In the genomic region with DNA sequence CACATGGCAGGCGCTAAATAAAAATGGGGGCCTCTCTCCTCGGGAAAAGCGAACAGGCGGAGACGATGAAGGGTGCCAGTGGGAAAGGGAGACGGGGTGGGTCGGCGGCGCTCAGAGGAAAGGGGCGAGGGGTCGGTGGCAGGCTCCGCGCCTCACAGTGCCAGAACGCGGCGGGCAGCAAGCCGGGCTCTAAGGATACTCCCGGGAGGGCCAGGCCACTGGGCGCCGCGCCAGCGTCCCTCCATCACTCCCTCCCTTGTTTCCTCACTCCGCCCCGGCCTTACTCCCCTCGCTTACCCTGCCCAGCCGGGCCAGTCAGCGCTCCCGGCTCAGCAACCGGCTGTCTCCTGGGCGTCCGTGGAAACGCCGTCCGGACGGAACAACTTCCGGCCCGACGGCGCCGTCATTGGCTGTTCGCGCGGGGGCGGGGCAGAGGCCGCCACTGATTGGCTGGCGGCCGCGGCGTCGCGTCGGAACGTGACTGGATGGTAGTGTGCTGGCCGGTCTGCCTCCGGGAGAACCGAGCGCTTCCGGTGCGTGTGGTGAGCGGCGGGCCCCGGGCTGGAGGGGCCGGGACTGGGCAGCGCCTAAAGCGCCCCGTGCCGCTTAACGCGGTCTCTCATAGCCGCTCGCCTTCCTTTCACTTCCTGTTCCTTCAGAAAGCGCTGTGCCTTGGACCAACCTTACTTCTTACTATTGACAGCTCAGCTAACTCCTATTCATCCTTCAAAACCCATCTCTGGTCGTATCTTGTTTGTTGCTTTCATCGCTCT, we compare ENCODE assay signal across 1 cellular context.
TF ChIP-seq lines count a peak whose summit lies in the region.

A gene (plus strand): TSS at position 523 of the 773 bp plus-strand sequence.

TF ChIP-seq in HEK293, 187 proteins besides CTCF, POLR2A, EP300 and RAD21 (continued from another document and continues in another):
- TF ChIP-seq, protein P1, sequence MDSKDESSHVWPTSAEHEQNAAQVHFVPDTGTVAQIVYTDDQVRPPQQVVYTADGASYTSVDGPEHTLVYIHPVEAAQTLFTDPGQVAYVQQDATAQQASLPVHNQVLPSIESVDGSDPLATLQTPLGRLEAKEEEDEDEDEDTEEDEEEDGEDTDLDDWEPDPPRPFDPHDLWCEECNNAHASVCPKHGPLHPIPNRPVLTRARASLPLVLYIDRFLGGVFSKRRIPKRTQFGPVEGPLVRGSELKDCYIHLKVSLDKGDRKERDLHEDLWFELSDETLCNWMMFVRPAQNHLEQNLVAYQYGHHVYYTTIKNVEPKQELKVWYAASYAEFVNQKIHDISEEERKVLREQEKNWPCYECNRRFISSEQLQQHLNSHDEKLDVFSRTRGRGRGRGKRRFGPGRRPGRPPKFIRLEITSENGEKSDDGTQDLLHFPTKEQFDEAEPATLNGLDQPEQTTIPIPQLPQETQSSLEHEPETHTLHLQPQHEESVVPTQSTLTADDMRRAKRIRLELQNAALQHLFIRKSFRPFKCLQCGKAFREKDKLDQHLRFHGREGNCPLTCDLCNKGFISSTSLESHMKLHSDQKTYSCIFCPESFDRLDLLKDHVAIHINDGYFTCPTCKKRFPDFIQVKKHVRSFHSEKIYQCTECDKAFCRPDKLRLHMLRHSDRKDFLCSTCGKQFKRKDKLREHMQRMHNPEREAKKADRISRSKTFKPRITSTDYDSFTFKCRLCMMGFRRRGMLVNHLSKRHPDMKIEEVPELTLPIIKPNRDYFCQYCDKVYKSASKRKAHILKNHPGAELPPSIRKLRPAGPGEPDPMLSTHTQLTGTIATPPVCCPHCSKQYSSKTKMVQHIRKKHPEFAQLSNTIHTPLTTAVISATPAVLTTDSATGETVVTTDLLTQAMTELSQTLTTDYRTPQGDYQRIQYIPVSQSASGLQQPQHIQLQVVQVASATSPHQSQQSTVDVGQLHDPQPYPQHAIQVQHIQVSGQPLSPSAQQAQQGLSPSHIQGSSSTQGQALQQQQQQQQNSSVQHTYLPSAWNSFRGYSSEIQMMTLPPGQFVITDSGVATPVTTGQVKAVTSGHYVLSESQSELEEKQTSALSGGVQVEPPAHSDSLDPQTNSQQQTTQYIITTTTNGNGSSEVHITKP (tag by site-specific recombination; IDR thresholded peaks at IDR 0.05): peak; percentile 85
- TF ChIP-seq, protein P2, sequence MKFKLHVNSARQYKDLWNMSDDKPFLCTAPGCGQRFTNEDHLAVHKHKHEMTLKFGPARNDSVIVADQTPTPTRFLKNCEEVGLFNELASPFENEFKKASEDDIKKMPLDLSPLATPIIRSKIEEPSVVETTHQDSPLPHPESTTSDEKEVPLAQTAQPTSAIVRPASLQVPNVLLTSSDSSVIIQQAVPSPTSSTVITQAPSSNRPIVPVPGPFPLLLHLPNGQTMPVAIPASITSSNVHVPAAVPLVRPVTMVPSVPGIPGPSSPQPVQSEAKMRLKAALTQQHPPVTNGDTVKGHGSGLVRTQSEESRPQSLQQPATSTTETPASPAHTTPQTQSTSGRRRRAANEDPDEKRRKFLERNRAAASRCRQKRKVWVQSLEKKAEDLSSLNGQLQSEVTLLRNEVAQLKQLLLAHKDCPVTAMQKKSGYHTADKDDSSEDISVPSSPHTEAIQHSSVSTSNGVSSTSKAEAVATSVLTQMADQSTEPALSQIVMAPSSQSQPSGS (tag by site-specific recombination; IDR thresholded peaks at IDR 0.05; ENCODE audit: low read depth): no peak
- TF ChIP-seq ZNF16 (tag by site-specific recombination; IDR thresholded peaks at IDR 0.05; ENCODE audit: low read depth) (no peak), GFI1B (tag by site-specific recombination; IDR thresholded peaks at IDR 0.05) (no peak), PRDM1 (tag by site-specific recombination; IDR thresholded peaks at IDR 0.05) (no peak), ZNF350 (tag by site-specific recombination; IDR thresholded peaks at IDR 0.05) (no peak), ZNF146 (tag by site-specific recombination; IDR thresholded peaks at IDR 0.05) (peak; percentile 33; the same call in 1 of the 2 replicates), ZNF621 (tag by site-specific recombination; IDR thresholded peaks at IDR 0.05) (no peak), FEZF1 (tag by site-specific recombination; IDR thresholded peaks at IDR 0.05) (0 out of 2 replicates have a peak, but pooled peaks have one; percentile 16), ZFHX2 (tag by site-specific recombination; conservative IDR thresholded peaks at IDR 0.05) (peak; percentile 74), RBAK (tag by site-specific recombination; IDR thresholded peaks at IDR 0.05) (no peak), GLIS2 (tag by site-specific recombination; IDR thresholded peaks at IDR 0.05) (no peak), ZNF433 (tag by site-specific recombination; IDR thresholded peaks at IDR 0.05; ENCODE audit: low read depth) (no peak), ZNF626 (tag by site-specific recombination; IDR thresholded peaks at IDR 0.05) (no peak), ZNF292 (tag by site-specific recombination; IDR thresholded peaks at IDR 0.05; ENCODE audit: borderline replicate concordance, low read depth) (no peak), ZXDB (tag by site-specific recombination; IDR thresholded peaks at IDR 0.05) (peak; percentile 94), ZNF211 (tag by site-specific recombination; IDR thresholded peaks at IDR 0.05; ENCODE audit: low read depth) (no peak), ZNF701 (tag by site-specific recombination; IDR thresholded peaks at IDR 0.05) (no peak), KLF7 (tag by site-specific recombination; IDR thresholded peaks at IDR 0.05; ENCODE audit: borderline replicate concordance) (peak; percentile 84), ZNF660 (tag by site-specific recombination; IDR thresholded peaks at IDR 0.05) (peak; percentile 71), ZNF24 (tag by site-specific recombination; IDR thresholded peaks at IDR 0.05) (no peak; the same call in none of the 2 replicates), ZNF274 (IDR thresholded peaks at IDR 0.05; ENCODE audit: low read length) (no peak), ZNF274 (tag by site-specific recombination; IDR thresholded peaks at IDR 0.05; ENCODE audit: borderline replicate concordance) (no peak), ZNF311 (tag by site-specific recombination; IDR thresholded peaks at IDR 0.05; ENCODE audit: borderline replicate concordance) (no peak), MYNN (tag by site-specific recombination; IDR thresholded peaks at IDR 0.05; ENCODE audit: borderline replicate concordance) (no peak)
- TF ChIP-seq, protein P3, sequence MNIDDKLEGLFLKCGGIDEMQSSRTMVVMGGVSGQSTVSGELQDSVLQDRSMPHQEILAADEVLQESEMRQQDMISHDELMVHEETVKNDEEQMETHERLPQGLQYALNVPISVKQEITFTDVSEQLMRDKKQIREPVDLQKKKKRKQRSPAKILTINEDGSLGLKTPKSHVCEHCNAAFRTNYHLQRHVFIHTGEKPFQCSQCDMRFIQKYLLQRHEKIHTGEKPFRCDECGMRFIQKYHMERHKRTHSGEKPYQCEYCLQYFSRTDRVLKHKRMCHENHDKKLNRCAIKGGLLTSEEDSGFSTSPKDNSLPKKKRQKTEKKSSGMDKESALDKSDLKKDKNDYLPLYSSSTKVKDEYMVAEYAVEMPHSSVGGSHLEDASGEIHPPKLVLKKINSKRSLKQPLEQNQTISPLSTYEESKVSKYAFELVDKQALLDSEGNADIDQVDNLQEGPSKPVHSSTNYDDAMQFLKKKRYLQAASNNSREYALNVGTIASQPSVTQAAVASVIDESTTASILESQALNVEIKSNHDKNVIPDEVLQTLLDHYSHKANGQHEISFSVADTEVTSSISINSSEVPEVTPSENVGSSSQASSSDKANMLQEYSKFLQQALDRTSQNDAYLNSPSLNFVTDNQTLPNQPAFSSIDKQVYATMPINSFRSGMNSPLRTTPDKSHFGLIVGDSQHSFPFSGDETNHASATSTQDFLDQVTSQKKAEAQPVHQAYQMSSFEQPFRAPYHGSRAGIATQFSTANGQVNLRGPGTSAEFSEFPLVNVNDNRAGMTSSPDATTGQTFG (tag by site-specific recombination; IDR thresholded peaks at IDR 0.05; ENCODE audit: borderline replicate concordance): no peak
- TF ChIP-seq, protein P4, sequence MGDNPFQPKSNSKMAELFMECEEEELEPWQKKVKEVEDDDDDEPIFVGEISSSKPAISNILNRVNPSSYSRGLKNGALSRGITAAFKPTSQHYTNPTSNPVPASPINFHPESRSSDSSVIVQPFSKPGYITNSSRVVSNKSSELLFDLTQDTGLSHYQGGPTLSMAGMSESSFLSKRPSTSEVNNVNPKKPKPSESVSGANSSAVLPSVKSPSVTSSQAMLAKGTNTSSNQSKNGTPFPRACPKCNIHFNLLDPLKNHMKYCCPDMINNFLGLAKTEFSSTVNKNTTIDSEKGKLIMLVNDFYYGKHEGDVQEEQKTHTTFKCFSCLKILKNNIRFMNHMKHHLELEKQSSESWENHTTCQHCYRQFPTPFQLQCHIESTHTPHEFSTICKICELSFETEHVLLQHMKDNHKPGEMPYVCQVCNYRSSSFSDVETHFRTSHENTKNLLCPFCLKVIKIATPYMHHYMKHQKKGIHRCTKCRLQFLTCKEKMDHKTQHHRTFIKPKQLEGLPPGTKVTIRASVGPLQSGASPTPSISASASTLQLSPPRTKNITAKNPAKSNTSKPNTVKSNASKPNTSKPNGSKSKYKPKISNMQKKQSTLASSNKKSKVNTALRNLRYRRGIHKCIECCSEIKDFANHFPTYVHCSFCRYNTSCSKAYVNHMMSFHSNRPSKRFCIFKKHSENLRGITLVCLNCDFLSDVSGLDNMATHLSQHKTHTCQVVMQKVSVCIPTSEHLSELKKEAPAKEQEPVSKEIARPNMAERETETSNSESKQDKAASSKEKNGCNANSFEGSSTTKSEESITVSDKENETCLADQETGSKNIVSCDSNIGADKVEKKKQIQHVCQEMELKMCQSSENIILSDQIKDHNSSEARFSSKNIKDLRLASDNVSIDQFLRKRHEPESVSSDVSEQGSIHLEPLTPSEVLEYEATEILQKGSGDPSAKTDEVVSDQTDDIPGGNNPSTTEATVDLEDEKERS (tag by site-specific recombination; IDR thresholded peaks at IDR 0.05): no peak
- TF ChIP-seq, protein P5, sequence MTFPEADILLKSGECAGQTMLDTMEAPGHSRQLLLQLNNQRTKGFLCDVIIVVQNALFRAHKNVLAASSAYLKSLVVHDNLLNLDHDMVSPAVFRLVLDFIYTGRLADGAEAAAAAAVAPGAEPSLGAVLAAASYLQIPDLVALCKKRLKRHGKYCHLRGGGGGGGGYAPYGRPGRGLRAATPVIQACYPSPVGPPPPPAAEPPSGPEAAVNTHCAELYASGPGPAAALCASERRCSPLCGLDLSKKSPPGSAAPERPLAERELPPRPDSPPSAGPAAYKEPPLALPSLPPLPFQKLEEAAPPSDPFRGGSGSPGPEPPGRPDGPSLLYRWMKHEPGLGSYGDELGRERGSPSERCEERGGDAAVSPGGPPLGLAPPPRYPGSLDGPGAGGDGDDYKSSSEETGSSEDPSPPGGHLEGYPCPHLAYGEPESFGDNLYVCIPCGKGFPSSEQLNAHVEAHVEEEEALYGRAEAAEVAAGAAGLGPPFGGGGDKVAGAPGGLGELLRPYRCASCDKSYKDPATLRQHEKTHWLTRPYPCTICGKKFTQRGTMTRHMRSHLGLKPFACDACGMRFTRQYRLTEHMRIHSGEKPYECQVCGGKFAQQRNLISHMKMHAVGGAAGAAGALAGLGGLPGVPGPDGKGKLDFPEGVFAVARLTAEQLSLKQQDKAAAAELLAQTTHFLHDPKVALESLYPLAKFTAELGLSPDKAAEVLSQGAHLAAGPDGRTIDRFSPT (tag by site-specific recombination; IDR thresholded peaks at IDR 0.05): peak; percentile 28
- TF ChIP-seq, protein P6, sequence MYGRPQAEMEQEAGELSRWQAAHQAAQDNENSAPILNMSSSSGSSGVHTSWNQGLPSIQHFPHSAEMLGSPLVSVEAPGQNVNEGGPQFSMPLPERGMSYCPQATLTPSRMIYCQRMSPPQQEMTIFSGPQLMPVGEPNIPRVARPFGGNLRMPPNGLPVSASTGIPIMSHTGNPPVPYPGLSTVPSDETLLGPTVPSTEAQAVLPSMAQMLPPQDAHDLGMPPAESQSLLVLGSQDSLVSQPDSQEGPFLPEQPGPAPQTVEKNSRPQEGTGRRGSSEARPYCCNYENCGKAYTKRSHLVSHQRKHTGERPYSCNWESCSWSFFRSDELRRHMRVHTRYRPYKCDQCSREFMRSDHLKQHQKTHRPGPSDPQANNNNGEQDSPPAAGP (tag by site-specific recombination; IDR thresholded peaks at IDR 0.05): peak; percentile 92
- TF ChIP-seq, protein P7, sequence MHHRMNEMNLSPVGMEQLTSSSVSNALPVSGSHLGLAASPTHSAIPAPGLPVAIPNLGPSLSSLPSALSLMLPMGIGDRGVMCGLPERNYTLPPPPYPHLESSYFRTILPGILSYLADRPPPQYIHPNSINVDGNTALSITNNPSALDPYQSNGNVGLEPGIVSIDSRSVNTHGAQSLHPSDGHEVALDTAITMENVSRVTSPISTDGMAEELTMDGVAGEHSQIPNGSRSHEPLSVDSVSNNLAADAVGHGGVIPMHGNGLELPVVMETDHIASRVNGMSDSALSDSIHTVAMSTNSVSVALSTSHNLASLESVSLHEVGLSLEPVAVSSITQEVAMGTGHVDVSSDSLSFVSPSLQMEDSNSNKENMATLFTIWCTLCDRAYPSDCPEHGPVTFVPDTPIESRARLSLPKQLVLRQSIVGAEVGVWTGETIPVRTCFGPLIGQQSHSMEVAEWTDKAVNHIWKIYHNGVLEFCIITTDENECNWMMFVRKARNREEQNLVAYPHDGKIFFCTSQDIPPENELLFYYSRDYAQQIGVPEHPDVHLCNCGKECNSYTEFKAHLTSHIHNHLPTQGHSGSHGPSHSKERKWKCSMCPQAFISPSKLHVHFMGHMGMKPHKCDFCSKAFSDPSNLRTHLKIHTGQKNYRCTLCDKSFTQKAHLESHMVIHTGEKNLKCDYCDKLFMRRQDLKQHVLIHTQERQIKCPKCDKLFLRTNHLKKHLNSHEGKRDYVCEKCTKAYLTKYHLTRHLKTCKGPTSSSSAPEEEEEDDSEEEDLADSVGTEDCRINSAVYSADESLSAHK (tag by site-specific recombination; IDR thresholded peaks at IDR 0.05): 0 out of 2 replicates have a peak, but pooled peaks have one; percentile 3
- TF ChIP-seq, protein P8, sequence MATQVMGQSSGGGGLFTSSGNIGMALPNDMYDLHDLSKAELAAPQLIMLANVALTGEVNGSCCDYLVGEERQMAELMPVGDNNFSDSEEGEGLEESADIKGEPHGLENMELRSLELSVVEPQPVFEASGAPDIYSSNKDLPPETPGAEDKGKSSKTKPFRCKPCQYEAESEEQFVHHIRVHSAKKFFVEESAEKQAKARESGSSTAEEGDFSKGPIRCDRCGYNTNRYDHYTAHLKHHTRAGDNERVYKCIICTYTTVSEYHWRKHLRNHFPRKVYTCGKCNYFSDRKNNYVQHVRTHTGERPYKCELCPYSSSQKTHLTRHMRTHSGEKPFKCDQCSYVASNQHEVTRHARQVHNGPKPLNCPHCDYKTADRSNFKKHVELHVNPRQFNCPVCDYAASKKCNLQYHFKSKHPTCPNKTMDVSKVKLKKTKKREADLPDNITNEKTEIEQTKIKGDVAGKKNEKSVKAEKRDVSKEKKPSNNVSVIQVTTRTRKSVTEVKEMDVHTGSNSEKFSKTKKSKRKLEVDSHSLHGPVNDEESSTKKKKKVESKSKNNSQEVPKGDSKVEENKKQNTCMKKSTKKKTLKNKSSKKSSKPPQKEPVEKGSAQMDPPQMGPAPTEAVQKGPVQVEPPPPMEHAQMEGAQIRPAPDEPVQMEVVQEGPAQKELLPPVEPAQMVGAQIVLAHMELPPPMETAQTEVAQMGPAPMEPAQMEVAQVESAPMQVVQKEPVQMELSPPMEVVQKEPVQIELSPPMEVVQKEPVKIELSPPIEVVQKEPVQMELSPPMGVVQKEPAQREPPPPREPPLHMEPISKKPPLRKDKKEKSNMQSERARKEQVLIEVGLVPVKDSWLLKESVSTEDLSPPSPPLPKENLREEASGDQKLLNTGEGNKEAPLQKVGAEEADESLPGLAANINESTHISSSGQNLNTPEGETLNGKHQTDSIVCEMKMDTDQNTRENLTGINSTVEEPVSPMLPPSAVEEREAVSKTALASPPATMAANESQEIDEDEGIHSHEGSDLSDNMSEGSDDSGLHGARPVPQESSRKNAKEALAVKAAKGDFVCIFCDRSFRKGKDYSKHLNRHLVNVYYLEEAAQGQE (tag by site-specific recombination; IDR thresholded peaks at IDR 0.05): peak; percentile 24; the same call in 1 of the 2 replicates
